8 cellular contexts compared by ENCODE assay signal in genomic region chr4:40897557-40898203, GRCh38.
A peak's percentile ranks its signal among the peaks of the same experiment; 100 is the strongest.
DNase-seq lines count a peak whose midpoint lies in the region; ATAC-seq and TF ChIP-seq lines count a peak whose summit lies in the region.

No MANE protein-coding gene starts in this region.

- DNase-seq in AG09319 (ENCODE audit: extremely low read depth, low read depth) (no peak), HT1080 (ENCODE audit: low read depth) (peak; percentile 58), activated T-cell treated with anti-CD3 and anti-CD28 coated beads for 4 hours (peak; percentile 53), esophagus muscularis mucosa (ENCODE audit: extremely low spot score) (no peak), natural killer cell (peak; percentile 23)
- DNase-seq in stimulated activated naive CD4-positive, alpha-beta T cell treated with Interleukin-2 at 50 U/mL for 16 hours (lab: John Stamatoyannopoulos, UW): peak; percentile 45

- H3K9me2 ChIP-seq in OCI-LY1 (ENCODE audit: low read depth, low read length): no peaks in the 10 kb centered on the region

- TF ChIP-seq CTCF in AG09319 (IDR thresholded peaks at IDR 0.05; ENCODE audit: low read depth, low read length) (peak; percentile 78), OCI-LY1 (IDR thresholded peaks at IDR 0.05; ENCODE audit: low read length) (peak; percentile 83), esophagus muscularis mucosa (IDR thresholded peaks at IDR 0.05) (peak; percentile 62 to 81 (median 77)), natural killer cell (IDR thresholded peaks at IDR 0.05) (peak; percentile 82)

- H3K9me3 ChIP-seq in OCI-LY1 (ENCODE audit: low read length) (no peaks in the 10 kb centered on the region), esophagus muscularis mucosa (no peaks in the 10 kb centered on the region)

- 36% methylated on average over 10 of the region's 10 CpGs for WGBS in esophagus muscularis mucosa

- no peak overlapping the region for H3K9ac ChIP-seq in OCI-LY1 (ENCODE audit: low read length)

- no peak overlapping the region for H3K27ac ChIP-seq in OCI-LY1 (ENCODE audit: low read depth, low read length, poor library complexity, severe bottlenecking)
- no peak overlapping the region for H3K27ac ChIP-seq in esophagus muscularis mucosa (replicated peaks in 1 of 4)

- H3K27me3 Mint-ChIP-seq in natural killer cell (ENCODE audit: low read depth in 2 of 2): no peaks in the 10 kb centered on the region

- no peak for TF ChIP-seq EP300 in esophagus muscularis mucosa (IDR thresholded peaks at IDR 0.05)

- no peaks in the 10 kb centered on the region for H4K20me1 ChIP-seq in OCI-LY1 (ENCODE audit: insufficient read depth, low read length)

- no peaks in the 10 kb centered on the region for H3K27me3 ChIP-seq in OCI-LY1 (ENCODE audit: insufficient read depth, low read length)
- no peaks in the 10 kb centered on the region for H3K27me3 ChIP-seq in esophagus muscularis mucosa

- no peak overlapping the region for H3K27ac Mint-ChIP-seq in natural killer cell

- no peaks in the 10 kb centered on the region for H3K9me3 Mint-ChIP-seq in natural killer cell

- H3K4me3 ChIP-seq in OCI-LY1 (ENCODE audit: low read depth, low read length, poor library complexity, severe bottlenecking) (peak overlapping the region; percentile 42), esophagus muscularis mucosa (no peak overlapping the region)

- H3K4me2 ChIP-seq in OCI-LY1 (ENCODE audit: low read length): peak overlapping the region; percentile 60

- peaks cover 5% of the 10 kb centered on the region in 2 donors for H3K4me1 Mint-ChIP-seq in natural killer cell

- no peak overlapping the region for H2AFZ ChIP-seq in OCI-LY1 (ENCODE audit: low read length)

- no peaks in the 10 kb centered on the region for H3K79me2 ChIP-seq in OCI-LY1 (ENCODE audit: insufficient read depth, low read length)

- peaks cover 7% of the 10 kb centered on the region for H3K4me1 ChIP-seq in OCI-LY1 (ENCODE audit: insufficient read depth, low read length, severe bottlenecking)
- H3K4me1 ChIP-seq in esophagus muscularis mucosa: peaks cover 0 to 9% (median 0%) of the 10 kb centered on the region in 4 donors

- no peak for TF ChIP-seq POLR2A in esophagus muscularis mucosa (IDR thresholded peaks at IDR 0.05; ENCODE audit: low read depth)

- no peaks in the 10 kb centered on the region for H3K36me3 Mint-ChIP-seq in natural killer cell

- intact Hi-C loops in esophagus muscularis mucosa (cut with DNase I) (loop anchor here (10.0 kb wide), 1 partner anchor 163 kb away; no protein-coding TSS in a partner anchor), natural killer cell (cut with micrococcal nuclease) (loop anchor here (10.0 kb wide), 1 partner anchor 843 kb away; the partner anchor contains the start of gene N4BP2)

- peak; percentile 81 for ATAC-seq in GM19023 (IDR thresholded peaks at IDR 0.05; ENCODE audit: unreplicated experiment)
- ATAC-seq in natural killer cell: peak in 2 of 3 donors; percentile 62 to 70

- H3F3A ChIP-seq in OCI-LY1 (ENCODE audit: insufficient read depth, low read length): no peaks in the 10 kb centered on the region

- H3K36me3 ChIP-seq in OCI-LY1 (ENCODE audit: insufficient read depth, low read length): no peaks in the 10 kb centered on the region
- peaks cover 5 to 31% (median 19%) of the 10 kb centered on the region in 4 donors for H3K36me3 ChIP-seq in esophagus muscularis mucosa

- no peak overlapping the region for H3K4me3 Mint-ChIP-seq in natural killer cell

Comparison
In these comparisons a context has a peak if more than half of its experiments do, and no peak if none do; other contexts are left out.
1. DNase-seq: peak in HT1080 (single experiment), activated T-cell treated with anti-CD3 and anti-CD28 coated beads for 4 hours (single experiment), natural killer cell (single experiment) and stimulated activated naive CD4-positive, alpha-beta T cell treated with Interleukin-2 at 50 U/mL for 16 hours (single experiment); none in AG09319 (single experiment) and esophagus muscularis mucosa (single experiment).
2. Peak in every context shown above with its lines, with median percentiles within 50 percentile points of each other: CTCF ChIP-seq.